Comparison of ENCODE assay signal across 1 cellular context in the genomic region with DNA sequence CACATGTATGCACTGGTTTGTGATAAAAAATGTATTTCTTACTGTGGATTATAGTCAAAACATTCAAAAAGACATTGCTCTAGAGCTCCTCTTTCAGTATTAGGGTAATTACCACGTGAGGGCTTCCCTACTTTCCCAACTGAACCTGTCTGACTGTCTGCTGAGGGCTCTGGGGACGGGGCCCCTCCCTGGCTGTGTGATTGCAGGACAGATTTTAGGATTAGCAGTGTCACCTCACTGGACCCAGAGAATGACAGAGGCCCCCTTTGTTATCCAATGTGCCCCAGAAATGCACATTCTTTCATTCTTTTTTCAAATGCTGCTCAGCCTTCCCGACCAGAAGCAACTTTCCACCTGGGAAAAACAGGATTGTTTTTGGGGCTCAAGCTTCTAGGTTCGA.
TF ChIP-seq lines count a peak whose summit lies in the region.

No MANE protein-coding gene starts in this region.

TF ChIP-seq in GM23338, 12 proteins besides CTCF, POLR2A, EP300 and RAD21 (continued from another document):
- TF ChIP-seq, protein P1, sequence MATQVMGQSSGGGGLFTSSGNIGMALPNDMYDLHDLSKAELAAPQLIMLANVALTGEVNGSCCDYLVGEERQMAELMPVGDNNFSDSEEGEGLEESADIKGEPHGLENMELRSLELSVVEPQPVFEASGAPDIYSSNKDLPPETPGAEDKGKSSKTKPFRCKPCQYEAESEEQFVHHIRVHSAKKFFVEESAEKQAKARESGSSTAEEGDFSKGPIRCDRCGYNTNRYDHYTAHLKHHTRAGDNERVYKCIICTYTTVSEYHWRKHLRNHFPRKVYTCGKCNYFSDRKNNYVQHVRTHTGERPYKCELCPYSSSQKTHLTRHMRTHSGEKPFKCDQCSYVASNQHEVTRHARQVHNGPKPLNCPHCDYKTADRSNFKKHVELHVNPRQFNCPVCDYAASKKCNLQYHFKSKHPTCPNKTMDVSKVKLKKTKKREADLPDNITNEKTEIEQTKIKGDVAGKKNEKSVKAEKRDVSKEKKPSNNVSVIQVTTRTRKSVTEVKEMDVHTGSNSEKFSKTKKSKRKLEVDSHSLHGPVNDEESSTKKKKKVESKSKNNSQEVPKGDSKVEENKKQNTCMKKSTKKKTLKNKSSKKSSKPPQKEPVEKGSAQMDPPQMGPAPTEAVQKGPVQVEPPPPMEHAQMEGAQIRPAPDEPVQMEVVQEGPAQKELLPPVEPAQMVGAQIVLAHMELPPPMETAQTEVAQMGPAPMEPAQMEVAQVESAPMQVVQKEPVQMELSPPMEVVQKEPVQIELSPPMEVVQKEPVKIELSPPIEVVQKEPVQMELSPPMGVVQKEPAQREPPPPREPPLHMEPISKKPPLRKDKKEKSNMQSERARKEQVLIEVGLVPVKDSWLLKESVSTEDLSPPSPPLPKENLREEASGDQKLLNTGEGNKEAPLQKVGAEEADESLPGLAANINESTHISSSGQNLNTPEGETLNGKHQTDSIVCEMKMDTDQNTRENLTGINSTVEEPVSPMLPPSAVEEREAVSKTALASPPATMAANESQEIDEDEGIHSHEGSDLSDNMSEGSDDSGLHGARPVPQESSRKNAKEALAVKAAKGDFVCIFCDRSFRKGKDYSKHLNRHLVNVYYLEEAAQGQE (IDR thresholded peaks at IDR 0.05; ENCODE audit: unreplicated experiment), result no peak
- TF ChIP-seq ZNF331 (CRISPR knock-in tag; IDR thresholded peaks at IDR 0.05; ENCODE audit: low read depth) (no peak), ZNF114 (CRISPR knock-in tag; IDR thresholded peaks at IDR 0.05) (no peak), EZH2phosphoT487 (IDR thresholded peaks at IDR 0.05; ENCODE audit: unreplicated experiment) (no peak), POLR2AphosphoS5 (IDR thresholded peaks at IDR 0.05; ENCODE audit: low read depth) (no peak), STAT1 (IDR thresholded peaks at IDR 0.05; ENCODE audit: unreplicated experiment) (no peak), CREB1 (CRISPR knock-in tag; IDR thresholded peaks at IDR 0.05; ENCODE audit: low read depth) (no peak)
- TF ChIP-seq, protein P2, sequence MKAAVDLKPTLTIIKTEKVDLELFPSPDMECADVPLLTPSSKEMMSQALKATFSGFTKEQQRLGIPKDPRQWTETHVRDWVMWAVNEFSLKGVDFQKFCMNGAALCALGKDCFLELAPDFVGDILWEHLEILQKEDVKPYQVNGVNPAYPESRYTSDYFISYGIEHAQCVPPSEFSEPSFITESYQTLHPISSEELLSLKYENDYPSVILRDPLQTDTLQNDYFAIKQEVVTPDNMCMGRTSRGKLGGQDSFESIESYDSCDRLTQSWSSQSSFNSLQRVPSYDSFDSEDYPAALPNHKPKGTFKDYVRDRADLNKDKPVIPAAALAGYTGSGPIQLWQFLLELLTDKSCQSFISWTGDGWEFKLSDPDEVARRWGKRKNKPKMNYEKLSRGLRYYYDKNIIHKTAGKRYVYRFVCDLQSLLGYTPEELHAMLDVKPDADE (IDR thresholded peaks at IDR 0.05), result no peak
